24 cellular contexts compared by ENCODE assay signal in the genomic region with DNA sequence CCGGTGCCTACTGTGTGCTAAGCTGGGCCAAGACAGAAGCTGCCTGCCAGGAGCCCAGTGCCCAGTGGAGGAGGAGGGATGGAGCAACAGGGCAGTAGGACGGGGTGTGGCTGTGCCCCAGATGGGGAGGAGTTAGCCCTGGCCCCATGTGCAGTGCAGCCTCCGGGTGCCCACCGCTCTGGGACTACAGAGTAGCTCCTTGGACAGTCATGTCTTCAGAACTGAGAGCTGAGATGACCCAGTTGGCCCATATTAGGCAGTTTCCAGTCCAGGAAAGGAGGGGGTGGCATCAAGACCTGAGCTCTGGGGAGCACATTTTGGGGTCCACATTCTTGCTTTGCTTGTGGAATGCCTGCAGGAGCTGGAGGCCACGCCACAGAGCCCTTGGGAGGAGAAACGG. TPM values are rescaled to one million over a fixed set of nuclear protein-coding genes. Genes with fewer than 3 reads are reported as not detected.
DNase-seq lines count a peak whose midpoint lies in the region; ATAC-seq, FAIRE-seq and TF ChIP-seq lines count a peak whose summit lies in the region.
"Had no signal": no experiment of that assay in that cellular context is flagged by ENCODE, and none has a peak within 500 bp of the region (broad histone marks: within the 10 kb centered on the region; RNA-seq: fewer than 3 reads in every experiment).

No MANE protein-coding gene starts in this region.

- WGBS in right lobe of liver (ENCODE audit: insufficient coverage, low coverage, low lambda C conversion rate, missing lambda C conversion rate), result 83% methylated on average over 1 of the region's 6 CpGs
- 0% methylated on average over 3 of the region's 6 CpGs for WGBS in HepG2 (ENCODE audit: low lambda C conversion rate)

- no peaks in the 10 kb centered on the region for H3K79me2 ChIP-seq in HepG2 (ENCODE audit: insufficient read depth, low read length)
- H3K79me2 ChIP-seq in osteoblast (ENCODE audit: insufficient read depth, low read length), result no peaks in the 10 kb centered on the region

- H3K27ac ChIP-seq in right lobe of liver (no peak overlapping the region), HepG2 (ENCODE audit: extremely low read length, insufficient read depth, low read length) (no peak overlapping the region), osteoblast (ENCODE audit: low read depth, low read length) (no peak overlapping the region)
- H3K27ac ChIP-seq: 22Rv1, HL-60, Peyer's patch had no signal

- TF ChIP-seq POLR2A in right lobe of liver (IDR thresholded peaks at IDR 0.05) (no peak), HepG2 (IDR thresholded peaks at IDR 0.05; ENCODE audit: insufficient read depth in 1 of 2, low read depth in 2 of 2, low read length in 2 of 2) (no peak)

- in situ Hi-C loops in HepG2 (cut with HindIII; ENCODE audit: extremely low pct_ligation_motif_present, low pct_unique_long_range_greater_than_20kb), result no loop called here

- no peak for FAIRE-seq in HepG2 (lab: Jason Lieb, UNC)
- FAIRE-seq: H54 had no signal

- no peaks in the 10 kb centered on the region for H3K36me3 Mint-ChIP-seq in progenitor cell of endocrine pancreas (ENCODE audit: insufficient read depth)

- POLR2A ChIA-PET in HepG2 (lab: Yijun Ruan, JAX), result no interaction called here

- H3K27ac Mint-ChIP-seq in progenitor cell of endocrine pancreas, result no peak overlapping the region

- H4K20me1 ChIP-seq in HepG2 (ENCODE audit: insufficient read depth, low read length), result peaks cover 7% of the 10 kb centered on the region; the same call in 1 of the 2 replicates
- H4K20me1 ChIP-seq in osteoblast (ENCODE audit: insufficient read depth, low read length), result no peaks in the 10 kb centered on the region

- intact Hi-C loops in right lobe of liver (cut with DNase I) (no loop called here), HepG2 (cut with micrococcal nuclease; ENCODE audit: unreplicated experiment) (no loop called here)

- H3K27me3 ChIP-seq in right lobe of liver (no peaks in the 10 kb centered on the region), HepG2 (ENCODE audit: control insufficient read depth in 1 of 2, insufficient read depth in 2 of 2, low read length in 2 of 2) (peaks cover 9 to 54% of the 10 kb centered on the region in 2 experiments; a peak in 4 of 5 replicates), osteoblast (ENCODE audit: insufficient read depth, low read length) (no peaks in the 10 kb centered on the region)
- H3K27me3 ChIP-seq: Peyer's patch had no signal

- H3K4me3 Mint-ChIP-seq in progenitor cell of endocrine pancreas (ENCODE audit: low read depth), result no peak overlapping the region

- peak; percentile 4 for DNase-seq in activated CD4-positive, CD25-positive, alpha-beta regulatory T cell treated with anti-CD3 and anti-CD28 coated beads, Interleukin-2, amount 50 U/mL, for 72 hours
- DNase-seq in right lobe of liver (peak; percentile 8 to 44 (median 28)), HepG2 (ENCODE audit: low spot score) (no peak), osteoblast (ENCODE audit: insufficient read length, low spot score, missing footprints) (peak; percentile 60), NCI-H1930 (lab: John Stamatoyannopoulos, UW) (no peak), progenitor cell of endocrine pancreas (ENCODE audit: low spot score, unreplicated experiment) (no peak), NCI-H2081 (lab: John Stamatoyannopoulos, UW) (no peak)
- DNase-seq: COR-L47, DMS 273 treated with DMSO at 0.1 percent for 48 hours, DND-41, IMR-90, NCI-H1436, NCI-H2029 had no signal

- CTCF ChIA-PET in HepG2 (lab: Yijun Ruan, JAX; ENCODE audit: low intra/inter-chr PET ratio, low total read pairs), result no interaction called here

- BruUV-seq in HepG2 (replicated peaks; lab: Mats Ljungman, UMichigan), result no TSS peak

- no peaks in the 10 kb centered on the region for H3K36me3 ChIP-seq in right lobe of liver
- no peaks in the 10 kb centered on the region for H3K36me3 ChIP-seq in HepG2 (replicated peaks in 1 of 2; ENCODE audit: control insufficient read depth in 1 of 2, insufficient read depth in 2 of 2, low read length in 2 of 2)
- H3K36me3 ChIP-seq in osteoblast (ENCODE audit: insufficient read depth, low read length), result no peaks in the 10 kb centered on the region
- H3K36me3 ChIP-seq: Peyer's patch had no signal

- no peak for ATAC-seq in activated CD4-positive, CD25-positive, alpha-beta regulatory T cell treated with anti-CD3 and anti-CD28 coated beads, Interleukin-2, amount 50 U/mL, for 24 hours
- ATAC-seq in right lobe of liver (no peak), HepG2 (no peak)
- ATAC-seq: Right ventricle myocardium inferior had no signal

- no peak overlapping the region for H3K4me3 ChIP-seq in right lobe of liver
- no peak overlapping the region for H3K4me3 ChIP-seq in HepG2 (replicated peaks in 1 of 3; ENCODE audit: insufficient read depth in 1 of 3, low read depth in 2 of 3, low read length in 3 of 3)
- H3K4me3 ChIP-seq in osteoblast (ENCODE audit: insufficient read depth, low read length), result no peak overlapping the region
- H3K4me3 ChIP-seq: Peyer's patch had no signal

- H3K4me1 ChIP-seq in right lobe of liver (no peaks in the 10 kb centered on the region), HepG2 (ENCODE audit: insufficient read depth, low read length) (no peaks in the 10 kb centered on the region), osteoblast (ENCODE audit: insufficient read depth, low read length) (peaks cover 3% of the 10 kb centered on the region)
- H3K4me1 ChIP-seq: Peyer's patch had no signal

- H3K4me2 ChIP-seq in HepG2 (ENCODE audit: low read depth, low read length) (no peak overlapping the region), osteoblast (ENCODE audit: insufficient read depth, low read length) (no peak overlapping the region)

- H3K4me1 Mint-ChIP-seq in progenitor cell of endocrine pancreas (ENCODE audit: low read depth), result no peaks in the 10 kb centered on the region

- H3K9me3 Mint-ChIP-seq in progenitor cell of endocrine pancreas (ENCODE audit: low read depth), result no peaks in the 10 kb centered on the region

- H3K9me3 ChIP-seq in right lobe of liver, result no peaks in the 10 kb centered on the region
- H3K9me3 ChIP-seq in HepG2 (ENCODE audit: low read length), result no peaks in the 10 kb centered on the region
- no peaks in the 10 kb centered on the region for H3K9me3 ChIP-seq in osteoblast (ENCODE audit: low read depth, low read length)
- H3K9me3 ChIP-seq: Peyer's patch had no signal

- H3K27me3 Mint-ChIP-seq in progenitor cell of endocrine pancreas, result peaks cover 9% of the 10 kb centered on the region

- TF ChIP-seq CTCF in right lobe of liver (IDR thresholded peaks at IDR 0.05) (no peak), HepG2 (CRISPR knock-in tag; IDR thresholded peaks at IDR 0.05) (no peak), osteoblast (IDR thresholded peaks at IDR 0.05; ENCODE audit: extremely low read depth, low read depth, low read length) (no peak), progenitor cell of endocrine pancreas (IDR thresholded peaks at IDR 0.05; ENCODE audit: unreplicated experiment) (no peak)

- TF ChIP-seq EP300 in HepG2 (IDR thresholded peaks at IDR 0.05; ENCODE audit: low read depth in 2 of 2, low read length in 2 of 2) (no peak), HepG2 (CRISPR knock-in tag; IDR thresholded peaks at IDR 0.05; ENCODE audit: borderline replicate concordance) (no peak)

- H3K9ac ChIP-seq in HepG2 (ENCODE audit: insufficient read depth, low read depth, low read length), result no peak overlapping the region

- H2AFZ ChIP-seq in HepG2 (ENCODE audit: low read length), result no peak overlapping the region
- H2AFZ ChIP-seq in osteoblast (ENCODE audit: low read length), result no peak overlapping the region

- TF ChIP-seq RAD21 in HepG2 (CRISPR knock-in tag; IDR thresholded peaks at IDR 0.05), result no peak

TF ChIP-seq in HepG2, 621 proteins besides CTCF, POLR2A, EP300 and RAD21 (continues in another document):
- TF ChIP-seq ZNF230 (CRISPR knock-in tag; IDR thresholded peaks at IDR 0.05) (no peak), ZGPAT (CRISPR knock-in tag; IDR thresholded peaks at IDR 0.05) (no peak), GABPA (IDR thresholded peaks at IDR 0.05; ENCODE audit: low read depth, low read length) (no peak), GABPA (CRISPR knock-in tag; IDR thresholded peaks at IDR 0.05; ENCODE audit: low read depth) (no peak)

RNA-seq across cellular contexts. Expression of gene FCN1, which starts 46.6 kb away (rescaled TPM):
- total RNA-seq in right lobe of liver (1 to 10 TPM in 5 of 6 experiments, under 1 TPM in 1; 0.68 to 5.3 (median 1.7) TPM), HepG2 (2016; rRNA removed; fragmentation: Illumina TruSeq; extraction: Trizol) (not detected in 2 replicates), osteoblast (not detected in 2 replicates), progenitor cell of endocrine pancreas (not detected in 2 replicates)
- not detected in 2 replicates for total RNA-seq in HepG2 (2016; cell fraction: cytosol; rRNA removed; fragmentation: Illumina TruSeq; extraction: Trizol; ENCODE audit: low read depth)
- total RNA-seq in HepG2 (2016; cell fraction: insoluble cytoplasmic fraction; rRNA removed; fragmentation: Illumina TruSeq; extraction: Trizol), result not detected in 2 replicates
- not detected in 2 replicates for total RNA-seq in HepG2 (2016; cell fraction: membrane; rRNA removed; fragmentation: Illumina TruSeq; extraction: Trizol)
- not detected in 2 replicates for total RNA-seq in HepG2 (2016; cell fraction: nucleus; rRNA removed; fragmentation: Illumina TruSeq; extraction: Trizol)
- not detected in 2 replicates for polyA plus RNA-seq in HepG2 (2011; rRNA removed)
- not detected in 2 replicates for polyA plus RNA-seq in HepG2 (2011; cell fraction: cytosol; rRNA removed)
- not detected in 2 replicates for polyA plus RNA-seq in HepG2 (2011; cell fraction: nucleus; rRNA removed)
- not detected in 2 replicates for polyA plus RNA-seq in HepG2 (2012)
- polyA plus RNA-seq in HepG2 (2016; cell fraction: cytosol; fragmentation: Illumina TruSeq; extraction: Trizol; ENCODE audit: low read depth), result not detected in 2 replicates
- not detected in 2 replicates for polyA plus RNA-seq in HepG2 (2016; cell fraction: insoluble cytoplasmic fraction; fragmentation: Illumina TruSeq; extraction: Trizol; ENCODE audit: low read depth)
- not detected in 2 replicates for polyA plus RNA-seq in HepG2 (2016; cell fraction: membrane; fragmentation: Illumina TruSeq; extraction: Trizol; ENCODE audit: low read depth)
- polyA plus RNA-seq in HepG2 (2016; cell fraction: nucleus; fragmentation: Illumina TruSeq; extraction: Trizol; ENCODE audit: insufficient read depth, low read depth), result not detected in 2 replicates
- not detected in 2 replicates for polyA minus RNA-seq in HepG2 (2011; rRNA and poly(A)+ RNA removed; ENCODE audit: low replicate concordance)
- polyA minus RNA-seq in HepG2 (2011; cell fraction: cytosol; rRNA and poly(A)+ RNA removed), result not detected in 2 replicates
- not detected in 2 replicates for polyA minus RNA-seq in HepG2 (2011; cell fraction: nucleus; rRNA and poly(A)+ RNA removed)
- total RNA-seq: G401, HT1080, IMR-90, M059J, NCI-H460 had no signal
- polyA plus RNA-seq: AG04450, IMR-90 had no signal

Comparison
In these comparisons a context has a peak if more than half of its experiments do, and no peak if none do; other contexts are left out.
1. DNase-seq: peak in activated CD4-positive, CD25-positive, alpha-beta regulatory T cell treated with anti-CD3 and anti-CD28 coated beads, Interleukin-2, amount 50 U/mL, for 72 hours (single experiment), right lobe of liver (3 of 3) and osteoblast (single experiment); none in HepG2 (single experiment), NCI-H1930 (0 of 2), progenitor cell of endocrine pancreas (single experiment) and NCI-H2081 (0 of 2).